In genomic region chr14:75479770-75480600, GRCh38 we compare ENCODE assay signal across 15 cellular contexts. TPM values are rescaled to one million over a fixed set of nuclear protein-coding genes. Genes with fewer than 3 reads are reported as not detected.
DNase-seq lines count a peak whose midpoint lies in the region; ATAC-seq and TF ChIP-seq lines count a peak whose summit lies in the region.
"Had no signal": no experiment of that assay in that cellular context is flagged by ENCODE, and none has a peak within 500 bp of the region (broad histone marks: within the 10 kb centered on the region; RNA-seq: fewer than 3 reads in every experiment).

No MANE protein-coding gene starts in this region.

- peak; percentile 85 for ATAC-seq in GM21515 (IDR thresholded peaks at IDR 0.05; ENCODE audit: unreplicated experiment)
- ATAC-seq in HG03520 (IDR thresholded peaks at IDR 0.05; ENCODE audit: unreplicated experiment): peak; percentile 46
- no peak for ATAC-seq in effector memory CD8-positive, alpha-beta T cell (replicated peaks)
- ATAC-seq in naive thymus-derived CD4-positive, alpha-beta T cell: no peak

- no peak overlapping the region for H3K4me3 ChIP-seq in naive thymus-derived CD4-positive, alpha-beta T cell (ENCODE audit: low read length)

- peak; percentile 77 for DNase-seq in GM13976 (ENCODE audit: low spot score)
- DNase-seq in iPS DF 4.7 (ENCODE audit: extremely low read depth, low spot score): peak; percentile 28
- DNase-seq in effector memory CD8-positive, alpha-beta T cell: no peak
- no peak for DNase-seq in progenitor cell of endocrine pancreas (ENCODE audit: low spot score, unreplicated experiment)
- DNase-seq in AML-193 (lab: John Stamatoyannopoulos, UW): no peak
- DNase-seq in naive thymus-derived CD4-positive, alpha-beta T cell: no peak
- DNase-seq: amniotic stem cell; effector CD8-positive, alpha-beta T cell; NCI-H1092; NCI-H748 treated with DMSO at 0.1 percent for 48 hours had no signal

- POLR2A ChIA-PET in naive thymus-derived CD4-positive, alpha-beta T cell (lab: Charles Lee): no interaction called here

- intact Hi-C loops in naive thymus-derived CD4-positive, alpha-beta T cell (cut with micrococcal nuclease): no loop called here

- no peaks in the 10 kb centered on the region for H3K4me1 ChIP-seq in naive thymus-derived CD4-positive, alpha-beta T cell (ENCODE audit: control insufficient read depth in 2 of 2, insufficient read depth in 2 of 2, low read length in 2 of 2)

- H3K36me3 ChIP-seq in naive thymus-derived CD4-positive, alpha-beta T cell (ENCODE audit: control insufficient read depth in 2 of 3, insufficient read depth in 3 of 3, low read length in 3 of 3): no peaks in the 10 kb centered on the region

- in situ Hi-C loops in GM13976 (cut with MboI; ENCODE audit: low sequenced_read_pairs, unreplicated experiment): loop anchor here (10.0 to 25.0 kb wide), 2 partner anchors 175 to 343 kb away; partner anchors contain the start of gene NEK9

- H3K4me1 Mint-ChIP-seq in effector memory CD8-positive, alpha-beta T cell (ENCODE audit: low read depth in 2 of 2): no peaks in the 10 kb centered on the region
- peaks cover 6% of the 10 kb centered on the region for H3K4me1 Mint-ChIP-seq in progenitor cell of endocrine pancreas (ENCODE audit: low read depth)
- H3K4me1 Mint-ChIP-seq in naive thymus-derived CD4-positive, alpha-beta T cell: peaks cover 0 to 6% (median 0%) of the 10 kb centered on the region in 7 donors

- no peaks in the 10 kb centered on the region for H3K27me3 ChIP-seq in naive thymus-derived CD4-positive, alpha-beta T cell (ENCODE audit: control insufficient read depth in 2 of 2, insufficient read depth in 2 of 2, low read length in 2 of 2)

- peaks cover 10 to 26% of the 10 kb centered on the region in 2 donors for H3K27me3 Mint-ChIP-seq in effector memory CD8-positive, alpha-beta T cell
- H3K27me3 Mint-ChIP-seq in progenitor cell of endocrine pancreas: peaks cover 3% of the 10 kb centered on the region
- peaks cover 0 to 23% (median 9%) of the 10 kb centered on the region in 5 donors for H3K27me3 Mint-ChIP-seq in naive thymus-derived CD4-positive, alpha-beta T cell

- no peak overlapping the region for H3K27ac Mint-ChIP-seq in effector memory CD8-positive, alpha-beta T cell
- no peak overlapping the region for H3K27ac Mint-ChIP-seq in progenitor cell of endocrine pancreas
- peak overlapping the region in 1 of 9 donors; percentile 62 for H3K27ac Mint-ChIP-seq in naive thymus-derived CD4-positive, alpha-beta T cell

- CTCF ChIA-PET in naive thymus-derived CD4-positive, alpha-beta T cell (lab: Charles Lee): interaction anchor here (1.1 kb wide), 1 partner anchor 9 kb away, joined by 4 read pairs; no protein-coding TSS in a partner anchor

- no peak overlapping the region for H3K4me3 Mint-ChIP-seq in effector memory CD8-positive, alpha-beta T cell
- no peak overlapping the region for H3K4me3 Mint-ChIP-seq in progenitor cell of endocrine pancreas (ENCODE audit: low read depth)
- H3K4me3 Mint-ChIP-seq in naive thymus-derived CD4-positive, alpha-beta T cell: no peak overlapping the region

- peaks cover 3% of the 10 kb centered on the region for H3K36me3 Mint-ChIP-seq in effector memory CD8-positive, alpha-beta T cell (ENCODE audit: insufficient read depth)
- H3K36me3 Mint-ChIP-seq in progenitor cell of endocrine pancreas (ENCODE audit: insufficient read depth): no peaks in the 10 kb centered on the region
- H3K36me3 Mint-ChIP-seq in naive thymus-derived CD4-positive, alpha-beta T cell: peaks cover 0 to 4% (median 0%) of the 10 kb centered on the region in 5 donors

- no peaks in the 10 kb centered on the region for H3K9me3 ChIP-seq in naive thymus-derived CD4-positive, alpha-beta T cell (ENCODE audit: control insufficient read depth in 2 of 3, low read length in 3 of 3)

- H3K9me3 Mint-ChIP-seq in effector memory CD8-positive, alpha-beta T cell: no peaks in the 10 kb centered on the region
- no peaks in the 10 kb centered on the region for H3K9me3 Mint-ChIP-seq in progenitor cell of endocrine pancreas (ENCODE audit: low read depth)
- no peaks in the 10 kb centered on the region for H3K9me3 Mint-ChIP-seq in naive thymus-derived CD4-positive, alpha-beta T cell

- no peak overlapping the region for H3K27ac ChIP-seq in naive thymus-derived CD4-positive, alpha-beta T cell (ENCODE audit: low read depth, low read length)

- no peak for TF ChIP-seq CTCF in GM13976 (IDR thresholded peaks at IDR 0.05; ENCODE audit: borderline replicate concordance, control extremely low read depth, extremely low read depth, insufficient read depth, missing control alignments)
- no peak for TF ChIP-seq CTCF in progenitor cell of endocrine pancreas (IDR thresholded peaks at IDR 0.05; ENCODE audit: unreplicated experiment)

RNA-seq across cellular contexts. Expression of gene BATF, which starts 42.3 kb away (rescaled TPM):
- total RNA-seq in progenitor cell of endocrine pancreas: 0.55 TPM in 1 of 2 replicates, not detected in the other
- 10 to 100 TPM in 3 of 5 experiments, 1 to 10 TPM in 2; 6.8 to 70.0 (median 10.6) TPM for total RNA-seq in naive thymus-derived CD4-positive, alpha-beta T cell
- 10 to 100 TPM; 24.7 to 26.7 TPM for polyA plus RNA-seq in naive thymus-derived CD4-positive, alpha-beta T cell
- total RNA-seq: renal cortical epithelial cell, temporal lobe had no signal
- polyA plus RNA-seq: BJ had no signal

RNA-seq across cellular contexts. Expression of gene JDP2, which starts 52.2 kb away (rescaled TPM):
- 13.1 and 16.7 TPM in 2 replicates for total RNA-seq in progenitor cell of endocrine pancreas
- 10 to 100 TPM in 1 of 5 experiments, 1 to 10 TPM in 2, under 1 TPM in 2; 0.86 to 29.0 (median 1.5) TPM for total RNA-seq in naive thymus-derived CD4-positive, alpha-beta T cell
- not detected for polyA plus RNA-seq in naive thymus-derived CD4-positive, alpha-beta T cell

Comparison
In these comparisons a context has a peak if more than half of its experiments do, and no peak if none do; other contexts are left out.
1. DNase-seq: peak in GM13976 (single experiment) and iPS DF 4.7 (single experiment); none in effector memory CD8-positive, alpha-beta T cell (0 of 3), progenitor cell of endocrine pancreas (single experiment), AML-193 (0 of 2) and naive thymus-derived CD4-positive, alpha-beta T cell (0 of 9).
2. ATAC-seq: peak in GM21515 (single experiment) and HG03520 (single experiment); none in effector memory CD8-positive, alpha-beta T cell (single experiment) and naive thymus-derived CD4-positive, alpha-beta T cell (single experiment).